In the genomic region with DNA sequence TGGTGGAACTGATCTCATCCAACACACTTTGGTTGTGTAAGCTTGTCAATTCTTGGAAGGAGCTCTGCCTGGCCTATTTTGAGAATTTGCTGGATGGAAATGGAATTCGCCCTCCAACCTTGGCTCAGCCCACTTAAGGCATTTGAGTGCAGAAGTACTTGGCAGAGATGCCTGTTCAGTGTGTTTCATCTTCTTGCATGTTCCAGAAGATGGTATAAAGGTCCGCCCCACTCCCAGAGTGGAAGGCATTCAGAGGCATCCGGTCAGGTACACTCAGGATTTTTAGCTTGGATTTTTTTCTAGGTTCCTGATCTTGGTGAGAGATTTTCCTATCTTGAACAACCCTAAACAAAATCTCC, we compare ENCODE assay signal across 1 cellular context.
TF ChIP-seq lines count a peak whose summit lies in the region.

No MANE protein-coding gene starts in this region.

TF ChIP-seq in K562, 482 proteins besides CTCF, POLR2A, EP300 and RAD21 (continued from another document):
- no peak for TF ChIP-seq IFI16 (CRISPR knock-in tag; IDR thresholded peaks at IDR 0.05)
- TF ChIP-seq ASH1L (IDR thresholded peaks at IDR 0.05; ENCODE audit: borderline replicate concordance, low read depth, partially characterized antibody), result no peak
- no peak for TF ChIP-seq CHD1 (IDR thresholded peaks at IDR 0.05; ENCODE audit: low read length)
- TF ChIP-seq SNRNP70 (optimal IDR thresholded peaks at IDR 0.05; ENCODE audit: low read depth, low read length), result no peak
- no peak for TF ChIP-seq NR4A1 (CRISPR knock-in tag; IDR thresholded peaks at IDR 0.05)
- TF ChIP-seq NR4A1 (tag; IDR thresholded peaks at IDR 0.05), result no peak
- TF ChIP-seq ZNF184 (CRISPR knock-in tag; IDR thresholded peaks at IDR 0.05), result no peak
- TF ChIP-seq JUN (IDR thresholded peaks at IDR 0.05; ENCODE audit: borderline replicate concordance, low read depth, low read length), result no peak
- no peak for TF ChIP-seq JUN (CRISPR knock-in tag; IDR thresholded peaks at IDR 0.05; ENCODE audit: borderline replicate concordance)
- no peak for TF ChIP-seq ARHGAP35 (IDR thresholded peaks at IDR 0.05; ENCODE audit: partially characterized antibody)
- TF ChIP-seq ZNF668 (CRISPR knock-in tag; IDR thresholded peaks at IDR 0.05), result 0 out of 2 replicates have a peak, but pooled peaks have one; percentile 19
- no peak for TF ChIP-seq PCBP1 (IDR thresholded peaks at IDR 0.05; ENCODE audit: low read depth, low read length, poor library complexity, severe bottlenecking)
- no peak for TF ChIP-seq SMARCB1 (IDR thresholded peaks at IDR 0.05; ENCODE audit: insufficient read length, low read depth)
- TF ChIP-seq, protein P1, sequence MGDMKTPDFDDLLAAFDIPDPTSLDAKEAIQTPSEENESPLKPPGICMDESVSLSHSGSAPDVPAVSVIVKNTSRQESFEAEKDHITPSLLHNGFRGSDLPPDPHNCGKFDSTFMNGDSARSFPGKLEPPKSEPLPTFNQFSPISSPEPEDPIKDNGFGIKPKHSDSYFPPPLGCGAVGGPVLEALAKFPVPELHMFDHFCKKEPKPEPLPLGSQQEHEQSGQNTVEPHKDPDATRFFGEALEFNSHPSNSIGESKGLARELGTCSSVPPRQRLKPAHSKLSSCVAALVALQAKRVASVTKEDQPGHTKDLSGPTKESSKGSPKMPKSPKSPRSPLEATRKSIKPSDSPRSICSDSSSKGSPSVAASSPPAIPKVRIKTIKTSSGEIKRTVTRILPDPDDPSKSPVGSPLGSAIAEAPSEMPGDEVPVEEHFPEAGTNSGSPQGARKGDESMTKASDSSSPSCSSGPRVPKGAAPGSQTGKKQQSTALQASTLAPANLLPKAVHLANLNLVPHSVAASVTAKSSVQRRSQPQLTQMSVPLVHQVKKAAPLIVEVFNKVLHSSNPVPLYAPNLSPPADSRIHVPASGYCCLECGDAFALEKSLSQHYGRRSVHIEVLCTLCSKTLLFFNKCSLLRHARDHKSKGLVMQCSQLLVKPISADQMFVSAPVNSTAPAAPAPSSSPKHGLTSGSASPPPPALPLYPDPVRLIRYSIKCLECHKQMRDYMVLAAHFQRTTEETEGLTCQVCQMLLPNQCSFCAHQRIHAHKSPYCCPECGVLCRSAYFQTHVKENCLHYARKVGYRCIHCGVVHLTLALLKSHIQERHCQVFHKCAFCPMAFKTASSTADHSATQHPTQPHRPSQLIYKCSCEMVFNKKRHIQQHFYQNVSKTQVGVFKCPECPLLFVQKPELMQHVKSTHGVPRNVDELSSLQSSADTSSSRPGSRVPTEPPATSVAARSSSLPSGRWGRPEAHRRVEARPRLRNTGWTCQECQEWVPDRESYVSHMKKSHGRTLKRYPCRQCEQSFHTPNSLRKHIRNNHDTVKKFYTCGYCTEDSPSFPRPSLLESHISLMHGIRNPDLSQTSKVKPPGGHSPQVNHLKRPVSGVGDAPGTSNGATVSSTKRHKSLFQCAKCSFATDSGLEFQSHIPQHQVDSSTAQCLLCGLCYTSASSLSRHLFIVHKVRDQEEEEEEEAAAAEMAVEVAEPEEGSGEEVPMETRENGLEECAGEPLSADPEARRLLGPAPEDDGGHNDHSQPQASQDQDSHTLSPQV (IDR thresholded peaks at IDR 0.05), result no peak
- no peak for TF ChIP-seq ZNF407 (IDR thresholded peaks at IDR 0.05; ENCODE audit: low read depth)
- TF ChIP-seq HDAC2 (IDR thresholded peaks at IDR 0.05), result no peak
- no peak for TF ChIP-seq USF1 (CRISPR knock-in tag; IDR thresholded peaks at IDR 0.05)
- TF ChIP-seq, protein P2, sequence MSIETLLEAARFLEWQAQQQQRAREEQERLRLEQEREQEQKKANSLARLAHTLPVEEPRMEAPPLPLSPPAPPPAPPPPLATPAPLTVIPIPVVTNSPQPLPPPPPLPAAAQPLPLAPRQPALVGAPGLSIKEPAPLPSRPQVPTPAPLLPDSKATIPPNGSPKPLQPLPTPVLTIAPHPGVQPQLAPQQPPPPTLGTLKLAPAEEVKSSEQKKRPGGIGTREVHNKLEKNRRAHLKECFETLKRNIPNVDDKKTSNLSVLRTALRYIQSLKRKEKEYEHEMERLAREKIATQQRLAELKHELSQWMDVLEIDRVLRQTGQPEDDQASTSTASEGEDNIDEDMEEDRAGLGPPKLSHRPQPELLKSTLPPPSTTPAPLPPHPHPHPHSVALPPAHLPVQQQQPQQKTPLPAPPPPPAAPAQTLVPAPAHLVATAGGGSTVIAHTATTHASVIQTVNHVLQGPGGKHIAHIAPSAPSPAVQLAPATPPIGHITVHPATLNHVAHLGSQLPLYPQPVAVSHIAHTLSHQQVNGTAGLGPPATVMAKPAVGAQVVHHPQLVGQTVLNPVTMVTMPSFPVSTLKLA (conservative IDR thresholded peaks at IDR 0.05), result no peak
- TF ChIP-seq NBN (IDR thresholded peaks at IDR 0.05; ENCODE audit: low read depth), result no peak
- TF ChIP-seq RFX7 (CRISPR knock-in tag; IDR thresholded peaks at IDR 0.05), result no peak
- TF ChIP-seq, protein P3, sequence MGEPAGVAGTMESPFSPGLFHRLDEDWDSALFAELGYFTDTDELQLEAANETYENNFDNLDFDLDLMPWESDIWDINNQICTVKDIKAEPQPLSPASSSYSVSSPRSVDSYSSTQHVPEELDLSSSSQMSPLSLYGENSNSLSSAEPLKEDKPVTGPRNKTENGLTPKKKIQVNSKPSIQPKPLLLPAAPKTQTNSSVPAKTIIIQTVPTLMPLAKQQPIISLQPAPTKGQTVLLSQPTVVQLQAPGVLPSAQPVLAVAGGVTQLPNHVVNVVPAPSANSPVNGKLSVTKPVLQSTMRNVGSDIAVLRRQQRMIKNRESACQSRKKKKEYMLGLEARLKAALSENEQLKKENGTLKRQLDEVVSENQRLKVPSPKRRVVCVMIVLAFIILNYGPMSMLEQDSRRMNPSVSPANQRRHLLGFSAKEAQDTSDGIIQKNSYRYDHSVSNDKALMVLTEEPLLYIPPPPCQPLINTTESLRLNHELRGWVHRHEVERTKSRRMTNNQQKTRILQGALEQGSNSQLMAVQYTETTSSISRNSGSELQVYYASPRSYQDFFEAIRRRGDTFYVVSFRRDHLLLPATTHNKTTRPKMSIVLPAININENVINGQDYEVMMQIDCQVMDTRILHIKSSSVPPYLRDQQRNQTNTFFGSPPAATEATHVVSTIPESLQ (CRISPR knock-in tag; IDR thresholded peaks at IDR 0.05), result no peak
- no peak for TF ChIP-seq ZHX1 (conservative IDR thresholded peaks at IDR 0.05; ENCODE audit: low read length)
- no peak for TF ChIP-seq ILF3 (IDR thresholded peaks at IDR 0.05; ENCODE audit: borderline replicate concordance)
- TF ChIP-seq, protein P4, sequence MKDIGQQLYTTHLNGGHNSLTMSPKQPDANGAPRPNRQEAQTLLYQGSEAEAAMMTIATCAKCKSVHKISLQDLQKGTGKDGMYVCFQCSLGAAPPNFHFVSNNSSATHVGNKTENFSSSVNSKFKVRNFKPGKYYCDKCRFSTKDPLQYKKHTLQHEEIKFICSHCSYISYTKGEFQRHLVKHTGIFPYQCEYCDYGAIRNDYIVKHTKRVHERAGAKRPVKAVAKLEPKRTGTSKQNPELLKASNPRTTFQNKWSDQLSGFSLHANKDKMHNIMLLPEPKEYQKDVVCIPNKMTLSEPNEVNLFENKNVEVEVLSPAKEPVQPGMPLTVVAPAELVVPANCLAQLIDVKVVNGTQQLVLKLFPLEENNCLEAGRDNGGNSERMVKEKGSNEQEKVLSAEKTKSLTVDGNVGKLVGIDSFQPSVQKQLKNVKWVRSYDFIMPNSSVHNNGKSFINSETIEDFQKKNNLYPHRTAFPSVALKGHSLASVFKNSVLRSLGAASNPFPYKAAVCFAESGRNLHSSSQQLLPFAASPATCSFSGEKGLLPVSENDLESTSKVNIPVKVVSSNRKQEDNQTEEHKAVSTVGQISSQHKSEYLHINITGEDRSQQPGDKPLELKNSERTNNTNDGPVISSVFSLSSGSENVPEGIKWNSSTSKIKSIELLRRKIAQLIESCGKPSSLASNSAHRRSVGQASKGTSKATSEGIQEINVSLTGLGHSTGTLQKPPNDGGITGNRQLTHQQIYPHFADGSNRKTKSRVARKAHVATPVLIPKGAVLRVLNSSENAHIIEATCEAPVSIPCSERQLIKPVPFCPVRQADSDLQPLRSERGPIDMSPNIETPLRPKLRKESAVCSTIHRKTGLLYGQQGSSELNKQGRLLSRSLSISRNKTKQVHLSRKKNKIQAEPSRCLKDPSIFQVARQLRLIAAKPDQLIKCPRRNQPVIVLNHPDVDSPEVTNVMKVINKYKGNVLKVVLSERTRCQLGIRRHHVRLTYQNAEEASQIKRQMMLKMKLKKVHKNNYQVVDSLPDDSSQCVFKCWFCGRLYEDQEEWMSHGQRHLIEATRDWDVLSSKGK (CRISPR knock-in tag; IDR thresholded peaks at IDR 0.05), result no peak
- TF ChIP-seq GTF2B (IDR thresholded peaks at IDR 0.05; ENCODE audit: extremely low read depth, insufficient read length), result no peak
- no peak for TF ChIP-seq DACH1 (IDR thresholded peaks at IDR 0.05; ENCODE audit: partially characterized antibody)
- TF ChIP-seq GABPA (tag; conservative IDR thresholded peaks at IDR 0.05; ENCODE audit: low read depth), result no peak
- no peak for TF ChIP-seq KAT7 (CRISPR knock-in tag; IDR thresholded peaks at IDR 0.05; ENCODE audit: borderline replicate concordance)
- 0 out of 2 replicates have a peak, but pooled peaks have one; percentile 56 for TF ChIP-seq ERF (CRISPR knock-in tag; IDR thresholded peaks at IDR 0.05)
